15 cellular contexts compared by ENCODE assay signal in the genomic region with DNA sequence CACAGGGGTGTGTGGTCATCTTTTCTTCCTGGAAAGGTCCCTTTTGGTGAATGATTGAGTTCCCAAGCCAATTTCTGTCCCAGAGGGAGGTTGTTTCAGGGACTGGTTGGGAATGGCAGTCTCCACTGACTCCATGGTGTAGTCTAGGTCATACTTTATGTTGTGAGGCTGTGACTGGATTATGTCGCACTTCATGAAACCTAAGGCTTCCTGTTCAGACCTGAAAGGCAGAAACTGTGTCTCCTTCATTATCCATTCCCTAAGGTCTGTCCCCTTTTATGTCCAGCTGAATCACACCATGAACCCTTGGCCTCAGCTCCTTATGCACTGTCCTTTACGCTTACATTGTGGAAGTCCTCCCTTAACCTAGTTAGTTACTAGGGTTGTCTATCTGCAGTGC.
DNase-seq lines count a peak whose midpoint lies in the region; ATAC-seq, FAIRE-seq and TF ChIP-seq lines count a peak whose summit lies in the region.
"Had no signal": no experiment of that assay in that cellular context is flagged by ENCODE, and none has a peak within 500 bp of the region (broad histone marks: within the 10 kb centered on the region; RNA-seq: fewer than 3 reads in every experiment).

No MANE protein-coding gene starts in this region.

- 83% methylated on average over 2 of the region's 2 CpGs for WGBS in esophagus muscularis mucosa

- no peaks in the 10 kb centered on the region for H3K27me3 Mint-ChIP-seq in stimulated activated naive CD8-positive, alpha-beta T cell treated with anti-CD3 and anti-CD28 coated beads, Interleukin-15, Interleukin-2, amounts not matched to agents 100 ng/mL and 50 ng/mL, for 24 hours
- H3K27me3 Mint-ChIP-seq in activated T-helper 1 cell treated with anti-CD3 and anti-CD28 coated beads, Interleukin-12 subunit alpha, Interleukin-12 subunit beta, Interleukin-2, Interleukin-4 antibody, amounts not matched to agents 30 ng/mL and 10 ng/mL and 1 ng/mL, durations not matched to agents 14 hours and 24 hours and 36 hours (ENCODE audit: insufficient read depth): no peaks in the 10 kb centered on the region

- no peaks in the 10 kb centered on the region for H3K36me3 ChIP-seq in esophagus muscularis mucosa
- H3K36me3 ChIP-seq: right atrium auricular region had no signal

- no peak overlapping the region for H3K27ac ChIP-seq in esophagus muscularis mucosa (replicated peaks in 1 of 4)
- H3K27ac ChIP-seq: right atrium auricular region, RWPE1, VCaP had no signal

- no peak for TF ChIP-seq POLR2A in esophagus muscularis mucosa (IDR thresholded peaks at IDR 0.05; ENCODE audit: low read depth)

- peaks cover 22% of the 10 kb centered on the region for H3K36me3 Mint-ChIP-seq in stimulated activated naive CD8-positive, alpha-beta T cell treated with anti-CD3 and anti-CD28 coated beads, Interleukin-15, Interleukin-2, amounts not matched to agents 100 ng/mL and 50 ng/mL, for 24 hours (ENCODE audit: low read depth)
- peaks cover 27% of the 10 kb centered on the region for H3K36me3 Mint-ChIP-seq in activated T-helper 1 cell treated with anti-CD3 and anti-CD28 coated beads, Interleukin-12 subunit alpha, Interleukin-12 subunit beta, Interleukin-2, Interleukin-4 antibody, amounts not matched to agents 30 ng/mL and 10 ng/mL and 1 ng/mL, durations not matched to agents 14 hours and 24 hours and 36 hours (ENCODE audit: low read depth)

- peak overlapping the region; percentile 4 for H3K27ac Mint-ChIP-seq in stimulated activated naive CD8-positive, alpha-beta T cell treated with anti-CD3 and anti-CD28 coated beads, Interleukin-15, Interleukin-2, amounts not matched to agents 100 ng/mL and 50 ng/mL, for 24 hours
- peak overlapping the region; percentile 80 for H3K27ac Mint-ChIP-seq in activated T-helper 1 cell treated with anti-CD3 and anti-CD28 coated beads, Interleukin-12 subunit alpha, Interleukin-12 subunit beta, Interleukin-2, Interleukin-4 antibody, amounts not matched to agents 30 ng/mL and 10 ng/mL and 1 ng/mL, durations not matched to agents 14 hours and 24 hours and 36 hours

- no peaks in the 10 kb centered on the region for H3K27me3 ChIP-seq in esophagus muscularis mucosa
- H3K27me3 ChIP-seq: right atrium auricular region had no signal

- no peak for FAIRE-seq in urothelium cell line (lab: Jason Lieb, UNC)
- FAIRE-seq: D721Med, kidney had no signal

- intact Hi-C loops in activated T-helper 1 cell treated with anti-CD3 and anti-CD28 coated beads, Interleukin-12 subunit alpha, Interleukin-12 subunit beta, Interleukin-2, Interleukin-4 antibody, amounts not matched to agents 30 ng/mL and 10 ng/mL and 1 ng/mL, durations not matched to agents 14 hours and 24 hours and 36 hours (cut with micrococcal nuclease): loop anchor here (10.0 kb wide), 1 partner anchor 188 kb away; no protein-coding TSS in a partner anchor
- intact Hi-C loops in esophagus muscularis mucosa (cut with DNase I): no loop called here

- DNase-seq in stimulated activated naive CD8-positive, alpha-beta T cell treated with anti-CD3 and anti-CD28 coated beads, Interleukin-15, Interleukin-2, amounts not matched to agents 100 U/mL and 50 U/mL, for 24 hours: no peak
- DNase-seq in activated T-helper 1 cell treated with anti-CD3 and anti-CD28 coated beads, Interleukin-12 subunit alpha, Interleukin-12 subunit beta, Interleukin-2, Interleukin-4 antibody, amounts not matched to agents 30 ng/mL and 10 ng/mL and 1 ng/mL, durations not matched to agents 14 hours and 24 hours and 36 hours (ENCODE audit: low spot score): no peak
- DNase-seq in kidney tubule cell (ENCODE audit: low spot score) (peak; percentile 24), urothelium cell line (ENCODE audit: low spot score) (no peak), esophagus muscularis mucosa (ENCODE audit: extremely low spot score) (no peak)
- DNase-seq: kidney; NCI-H1694 treated with DMSO at 0.1 percent for 48 hours; NK-92 treated with Interleukin-12 subunit alpha and Interleukin-12 subunit beta, amount 100 ng/mL, for 24 hours; nucleus accumbens had no signal

- peaks cover 42 to 60% (median 48%) of the 10 kb centered on the region in 4 donors for H3K4me1 ChIP-seq in esophagus muscularis mucosa

- TF ChIP-seq CTCF in esophagus muscularis mucosa (IDR thresholded peaks at IDR 0.05): no peak

- TF ChIP-seq EP300 in esophagus muscularis mucosa (IDR thresholded peaks at IDR 0.05): no peak

- no peak for ATAC-seq in stimulated activated naive CD8-positive, alpha-beta T cell treated with anti-CD3 and anti-CD28 coated beads, Interleukin-15, Interleukin-2, amounts not matched to agents 100 U/mL and 50 U/mL, for 24 hours
- no peak for ATAC-seq in GM18502 (IDR thresholded peaks at IDR 0.05; ENCODE audit: poor library complexity, unreplicated experiment)

- no peak overlapping the region for H3K4me3 ChIP-seq in esophagus muscularis mucosa
- H3K4me3 ChIP-seq: right atrium auricular region had no signal

- H3K9me3 Mint-ChIP-seq in stimulated activated naive CD8-positive, alpha-beta T cell treated with anti-CD3 and anti-CD28 coated beads, Interleukin-15, Interleukin-2, amounts not matched to agents 100 ng/mL and 50 ng/mL, for 24 hours: no peaks in the 10 kb centered on the region
- peaks cover 4% of the 10 kb centered on the region for H3K9me3 Mint-ChIP-seq in activated T-helper 1 cell treated with anti-CD3 and anti-CD28 coated beads, Interleukin-12 subunit alpha, Interleukin-12 subunit beta, Interleukin-2, Interleukin-4 antibody, amounts not matched to agents 30 ng/mL and 10 ng/mL and 1 ng/mL, durations not matched to agents 14 hours and 24 hours and 36 hours

- no peak overlapping the region for H3K4me3 Mint-ChIP-seq in stimulated activated naive CD8-positive, alpha-beta T cell treated with anti-CD3 and anti-CD28 coated beads, Interleukin-15, Interleukin-2, amounts not matched to agents 100 ng/mL and 50 ng/mL, for 24 hours
- peak overlapping the region; percentile 16 for H3K4me3 Mint-ChIP-seq in activated T-helper 1 cell treated with anti-CD3 and anti-CD28 coated beads, Interleukin-12 subunit alpha, Interleukin-12 subunit beta, Interleukin-2, Interleukin-4 antibody, amounts not matched to agents 30 ng/mL and 10 ng/mL and 1 ng/mL, durations not matched to agents 14 hours and 24 hours and 36 hours

- H3K4me1 Mint-ChIP-seq in stimulated activated naive CD8-positive, alpha-beta T cell treated with anti-CD3 and anti-CD28 coated beads, Interleukin-15, Interleukin-2, amounts not matched to agents 100 ng/mL and 50 ng/mL, for 24 hours (ENCODE audit: low read depth): peaks cover 93% of the 10 kb centered on the region
- H3K4me1 Mint-ChIP-seq in activated T-helper 1 cell treated with anti-CD3 and anti-CD28 coated beads, Interleukin-12 subunit alpha, Interleukin-12 subunit beta, Interleukin-2, Interleukin-4 antibody, amounts not matched to agents 30 ng/mL and 10 ng/mL and 1 ng/mL, durations not matched to agents 14 hours and 24 hours and 36 hours (ENCODE audit: low read depth): peaks cover 91% of the 10 kb centered on the region

- H3K9me3 ChIP-seq in esophagus muscularis mucosa: peaks cover 0 to 7% (median 0%) of the 10 kb centered on the region in 4 donors
